ENCODE assay signal across 13 cellular contexts in the genomic region with DNA sequence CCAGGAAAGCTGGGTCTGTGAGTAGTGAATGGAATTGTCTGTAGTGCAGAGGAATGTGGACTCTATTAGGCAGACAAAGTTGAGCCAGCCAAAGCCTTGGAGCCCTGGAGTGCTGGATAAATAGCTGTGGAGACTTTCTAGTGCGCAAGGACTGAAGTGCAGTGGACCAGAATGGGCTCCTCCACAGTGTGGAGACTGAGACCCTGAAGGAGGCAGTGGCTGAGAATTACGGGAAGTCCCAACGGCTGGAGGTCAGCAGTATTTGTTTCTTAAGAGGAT. TPM values are rescaled to one million over a fixed set of nuclear protein-coding genes. Genes with fewer than 3 reads are reported as not detected.
DNase-seq lines count a peak whose midpoint lies in the region; ATAC-seq, FAIRE-seq and TF ChIP-seq lines count a peak whose summit lies in the region.
"Had no signal": no experiment of that assay in that cellular context is flagged by ENCODE, and none has a peak within 500 bp of the region (broad histone marks: within the 10 kb centered on the region; RNA-seq: fewer than 3 reads in every experiment).

No MANE protein-coding gene starts in this region.

- H3K4me3 ChIP-seq in AG04450 (ENCODE audit: low read depth, low read length) (peak overlapping the region; percentile 55), RWPE2 (ENCODE audit: severe bottlenecking) (peak overlapping the region; percentile 34), foreskin fibroblast (ENCODE audit: low read depth in 1 of 2, low read length in 2 of 2) (peak overlapping the region; percentile 43 to 48), BE2C (ENCODE audit: low read depth, low read length) (no peak overlapping the region), small intestine (ENCODE audit: low read depth in 1 of 2, low read length in 2 of 2) (no peak overlapping the region)
- H3K4me3 ChIP-seq: MG63 had no signal

- no peak; the same call in 2 of the 3 replicates for ATAC-seq in RWPE2 (ENCODE audit: low read depth)
- ATAC-seq in GM21367 (IDR thresholded peaks at IDR 0.05; ENCODE audit: unreplicated experiment), result no peak
- no peak; the same call in 2 of the 3 replicates for ATAC-seq in SK-N-SH treated with all-trans-retinoic acid at 6 μM for 48 hours

- no peak for TF ChIP-seq CTCF in AG04450 (IDR thresholded peaks at IDR 0.05; ENCODE audit: low read depth, low read length)
- no peak for TF ChIP-seq CTCF in RWPE2 (IDR thresholded peaks at IDR 0.05; ENCODE audit: poor library complexity, severe bottlenecking)
- TF ChIP-seq CTCF in foreskin fibroblast (IDR thresholded peaks at IDR 0.05; ENCODE audit: low read depth, low read length), result no peak
- no peak for TF ChIP-seq CTCF in BE2C (IDR thresholded peaks at IDR 0.05; ENCODE audit: low read depth, low read length)

- no peak for DNase-seq in AG04450 (ENCODE audit: low read depth, low spot score)
- DNase-seq in RWPE2 (ENCODE audit: low spot score), result no peak
- DNase-seq in foreskin fibroblast, result no peak
- peak; percentile 5 for DNase-seq in pons (ENCODE audit: low spot score)
- no peak for DNase-seq in BE2C
- DNase-seq in small intestine, result no peak
- DNase-seq: COR-L47, kidney glomerular epithelial cell, MG63, NCI-H82 had no signal

- peaks cover 21% of the 10 kb centered on the region for H3K27me3 ChIP-seq in AG04450 (ENCODE audit: control insufficient read depth, insufficient read depth, low read length)
- H3K27me3 ChIP-seq in RWPE2 (ENCODE audit: insufficient read depth, poor library complexity, severe bottlenecking), result peaks cover 12% of the 10 kb centered on the region
- H3K27me3 ChIP-seq in BE2C, result no peaks in the 10 kb centered on the region
- H3K27me3 ChIP-seq in small intestine (ENCODE audit: control insufficient read depth in 2 of 2, insufficient read depth in 2 of 2, low read length in 2 of 2), result no peaks in the 10 kb centered on the region
- H3K27me3 ChIP-seq: MG63 had no signal

- H3K36me3 ChIP-seq in RWPE2 (ENCODE audit: low read depth), result no peaks in the 10 kb centered on the region
- no peaks in the 10 kb centered on the region for H3K36me3 ChIP-seq in BE2C
- peaks cover 0 to 3% of the 10 kb centered on the region in 2 donors for H3K36me3 ChIP-seq in small intestine (ENCODE audit: control insufficient read depth in 2 of 2, insufficient read depth in 2 of 2, low read length in 2 of 2)
- H3K36me3 ChIP-seq: MG63 had no signal

- FAIRE-seq in small intestine (lab: Jason Lieb, UNC), result no peak
- FAIRE-seq: endometrium had no signal

- POLR2A ChIA-PET in AG04450 (lab: Yijun Ruan, JAX), result no interaction called here

- CTCF ChIA-PET in AG04450 (lab: Charles Lee), result no interaction called here

- WGBS in small intestine, 3 donors, result 76 to 96% (median 80%) methylated on average over 3 of the region's 3 CpGs

- H3K27ac ChIP-seq in AG04450 (ENCODE audit: low read depth, low read length) (no peak overlapping the region), RWPE2 (ENCODE audit: poor library complexity, severe bottlenecking) (no peak overlapping the region), small intestine (ENCODE audit: low read depth in 1 of 2, low read length in 1 of 2) (no peak overlapping the region)

- H3K9me3 ChIP-seq in AG04450 (ENCODE audit: control insufficient read depth, insufficient read depth, low read length) (peaks cover 6% of the 10 kb centered on the region; the same call in 1 of the 2 replicates), RWPE2 (ENCODE audit: severe bottlenecking) (no peaks in the 10 kb centered on the region), BE2C (no peaks in the 10 kb centered on the region), small intestine (ENCODE audit: control insufficient read depth, low read depth) (no peaks in the 10 kb centered on the region)
- H3K9me3 ChIP-seq: MG63 had no signal

- H3K4me1 ChIP-seq in RWPE2 (ENCODE audit: insufficient read depth, poor library complexity, severe bottlenecking) (no peaks in the 10 kb centered on the region), BE2C (0 out of 2 replicates have a peak, but pooled peaks cover 1% of the 10 kb centered on the region), small intestine (ENCODE audit: control insufficient read depth in 2 of 2, insufficient read depth in 1 of 2, low read depth in 1 of 2, low read length in 1 of 2) (peaks cover 0 to 7% of the 10 kb centered on the region in 2 donors)

TF ChIP-seq in SK-N-SH treated with all-trans-retinoic acid at 6 μM for 48 hours, 23 proteins besides CTCF, POLR2A, EP300 and RAD21:
- TF ChIP-seq ESRRG (CRISPR knock-in tag; IDR thresholded peaks at IDR 0.05), result no peak
- TF ChIP-seq, protein P1, sequence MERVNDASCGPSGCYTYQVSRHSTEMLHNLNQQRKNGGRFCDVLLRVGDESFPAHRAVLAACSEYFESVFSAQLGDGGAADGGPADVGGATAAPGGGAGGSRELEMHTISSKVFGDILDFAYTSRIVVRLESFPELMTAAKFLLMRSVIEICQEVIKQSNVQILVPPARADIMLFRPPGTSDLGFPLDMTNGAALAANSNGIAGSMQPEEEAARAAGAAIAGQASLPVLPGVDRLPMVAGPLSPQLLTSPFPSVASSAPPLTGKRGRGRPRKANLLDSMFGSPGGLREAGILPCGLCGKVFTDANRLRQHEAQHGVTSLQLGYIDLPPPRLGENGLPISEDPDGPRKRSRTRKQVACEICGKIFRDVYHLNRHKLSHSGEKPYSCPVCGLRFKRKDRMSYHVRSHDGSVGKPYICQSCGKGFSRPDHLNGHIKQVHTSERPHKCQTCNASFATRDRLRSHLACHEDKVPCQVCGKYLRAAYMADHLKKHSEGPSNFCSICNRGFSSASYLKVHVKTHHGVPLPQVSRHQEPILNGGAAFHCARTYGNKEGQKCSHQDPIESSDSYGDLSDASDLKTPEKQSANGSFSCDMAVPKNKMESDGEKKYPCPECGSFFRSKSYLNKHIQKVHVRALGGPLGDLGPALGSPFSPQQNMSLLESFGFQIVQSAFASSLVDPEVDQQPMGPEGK (CRISPR knock-in tag; IDR thresholded peaks at IDR 0.05; ENCODE audit: borderline replicate concordance), result no peak
- TF ChIP-seq ZNF8 (CRISPR knock-in tag; IDR thresholded peaks at IDR 0.05), result no peak
- no peak for TF ChIP-seq BACH2 (CRISPR knock-in tag; IDR thresholded peaks at IDR 0.05; ENCODE audit: borderline replicate concordance)
- no peak for TF ChIP-seq TOX (CRISPR knock-in tag; IDR thresholded peaks at IDR 0.05; ENCODE audit: borderline replicate concordance)
- TF ChIP-seq, protein P2, sequence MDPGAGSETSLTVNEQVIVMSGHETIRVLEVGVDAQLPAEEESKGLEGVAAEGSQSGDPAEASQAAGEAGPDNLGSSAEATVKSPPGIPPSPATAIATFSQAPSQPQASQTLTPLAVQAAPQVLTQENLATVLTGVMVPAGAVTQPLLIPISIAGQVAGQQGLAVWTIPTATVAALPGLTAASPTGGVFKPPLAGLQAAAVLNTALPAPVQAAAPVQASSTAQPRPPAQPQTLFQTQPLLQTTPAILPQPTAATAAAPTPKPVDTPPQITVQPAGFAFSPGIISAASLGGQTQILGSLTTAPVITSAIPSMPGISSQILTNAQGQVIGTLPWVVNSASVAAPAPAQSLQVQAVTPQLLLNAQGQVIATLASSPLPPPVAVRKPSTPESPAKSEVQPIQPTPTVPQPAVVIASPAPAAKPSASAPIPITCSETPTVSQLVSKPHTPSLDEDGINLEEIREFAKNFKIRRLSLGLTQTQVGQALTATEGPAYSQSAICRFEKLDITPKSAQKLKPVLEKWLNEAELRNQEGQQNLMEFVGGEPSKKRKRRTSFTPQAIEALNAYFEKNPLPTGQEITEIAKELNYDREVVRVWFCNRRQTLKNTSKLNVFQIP (CRISPR knock-in tag; IDR thresholded peaks at IDR 0.05; ENCODE audit: borderline replicate concordance, low read depth), result no peak
- no peak for TF ChIP-seq ARNTL (CRISPR knock-in tag; IDR thresholded peaks at IDR 0.05; ENCODE audit: borderline replicate concordance, low read depth)
- TF ChIP-seq ZNF70 (CRISPR knock-in tag; IDR thresholded peaks at IDR 0.05), result no peak
- no peak for TF ChIP-seq ZFP3 (CRISPR knock-in tag; IDR thresholded peaks at IDR 0.05)
- no peak for TF ChIP-seq ZFP30 (CRISPR knock-in tag; IDR thresholded peaks at IDR 0.05)
- no peak for TF ChIP-seq CSDC2 (CRISPR knock-in tag; IDR thresholded peaks at IDR 0.05)
- no peak for TF ChIP-seq ZNF565 (CRISPR knock-in tag; conservative IDR thresholded peaks at IDR 0.05; ENCODE audit: low read depth)
- TF ChIP-seq RARB (CRISPR knock-in tag; IDR thresholded peaks at IDR 0.05), result no peak
- no peak for TF ChIP-seq SNAI2 (CRISPR knock-in tag; IDR thresholded peaks at IDR 0.05)
- TF ChIP-seq, protein P3, sequence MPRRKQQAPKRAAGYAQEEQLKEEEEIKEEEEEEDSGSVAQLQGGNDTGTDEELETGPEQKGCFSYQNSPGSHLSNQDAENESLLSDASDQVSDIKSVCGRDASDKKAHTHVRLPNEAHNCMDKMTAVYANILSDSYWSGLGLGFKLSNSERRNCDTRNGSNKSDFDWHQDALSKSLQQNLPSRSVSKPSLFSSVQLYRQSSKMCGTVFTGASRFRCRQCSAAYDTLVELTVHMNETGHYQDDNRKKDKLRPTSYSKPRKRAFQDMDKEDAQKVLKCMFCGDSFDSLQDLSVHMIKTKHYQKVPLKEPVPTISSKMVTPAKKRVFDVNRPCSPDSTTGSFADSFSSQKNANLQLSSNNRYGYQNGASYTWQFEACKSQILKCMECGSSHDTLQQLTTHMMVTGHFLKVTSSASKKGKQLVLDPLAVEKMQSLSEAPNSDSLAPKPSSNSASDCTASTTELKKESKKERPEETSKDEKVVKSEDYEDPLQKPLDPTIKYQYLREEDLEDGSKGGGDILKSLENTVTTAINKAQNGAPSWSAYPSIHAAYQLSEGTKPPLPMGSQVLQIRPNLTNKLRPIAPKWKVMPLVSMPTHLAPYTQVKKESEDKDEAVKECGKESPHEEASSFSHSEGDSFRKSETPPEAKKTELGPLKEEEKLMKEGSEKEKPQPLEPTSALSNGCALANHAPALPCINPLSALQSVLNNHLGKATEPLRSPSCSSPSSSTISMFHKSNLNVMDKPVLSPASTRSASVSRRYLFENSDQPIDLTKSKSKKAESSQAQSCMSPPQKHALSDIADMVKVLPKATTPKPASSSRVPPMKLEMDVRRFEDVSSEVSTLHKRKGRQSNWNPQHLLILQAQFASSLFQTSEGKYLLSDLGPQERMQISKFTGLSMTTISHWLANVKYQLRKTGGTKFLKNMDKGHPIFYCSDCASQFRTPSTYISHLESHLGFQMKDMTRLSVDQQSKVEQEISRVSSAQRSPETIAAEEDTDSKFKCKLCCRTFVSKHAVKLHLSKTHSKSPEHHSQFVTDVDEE (CRISPR knock-in tag; IDR thresholded peaks at IDR 0.05), result no peak

RNA-seq across cellular contexts. Expression of a gene that starts 0.9 kb away (rescaled TPM):
- polyA plus RNA-seq in AG04450 (2011; rRNA removed) (1.3 TPM in 2 replicates), small intestine (1 to 10 TPM in 1 of 3 donors, under 1 TPM in 2; 0.54 to 1.5 (median 0.67) TPM)
- polyA minus RNA-seq in AG04450 (2011; rRNA and poly(A)+ RNA removed), result 0.87 and 1.4 TPM in 2 replicates
- polyA plus RNA-seq in BE2C (2012; ENCODE audit: insufficient read depth, insufficient read length, low read depth), result not detected

RNA-seq across cellular contexts. Expression of a gene that starts 31.2 kb away (rescaled TPM):
- polyA plus RNA-seq in AG04450 (2011; rRNA removed) (not detected in 2 replicates), small intestine (under 1 TPM in 1 of 3 donors, not detected in 2; 0.01 TPM)
- polyA minus RNA-seq in AG04450 (2011; rRNA and poly(A)+ RNA removed), result not detected in 2 replicates
- 0.11 TPM for polyA plus RNA-seq in BE2C (2012; ENCODE audit: insufficient read depth, insufficient read length, low read depth)

Comparison
In these comparisons a context has a peak if more than half of its experiments do, and no peak if none do; other contexts are left out.
1. H3K4me3 ChIP-seq: peak in AG04450 (single experiment), RWPE2 (single experiment) and foreskin fibroblast (2 of 2); none in BE2C (single experiment) and small intestine (0 of 2).